13 cellular contexts compared by ENCODE assay signal in genomic region chr13:77509221-77509620, GRCh38. TPM values are rescaled to one million over a fixed set of nuclear protein-coding genes. Genes with fewer than 3 reads are reported as not detected.
DNase-seq lines count a peak whose midpoint lies in the region; ATAC-seq and TF ChIP-seq lines count a peak whose summit lies in the region.
"Had no signal": no experiment of that assay in that cellular context is flagged by ENCODE, and none has a peak within 500 bp of the region (broad histone marks: within the 10 kb centered on the region; RNA-seq: fewer than 3 reads in every experiment).

No MANE protein-coding gene starts in this region.

- no peak for TF ChIP-seq POLR2A in GM18505 (IDR thresholded peaks at IDR 0.05; ENCODE audit: borderline replicate concordance, extremely low read depth, insufficient read depth, insufficient read length)

- H3K9me3 Mint-ChIP-seq in activated naive CD4-positive, alpha-beta T cell treated with anti-CD3 and anti-CD28 coated beads, Interleukin-2, amount 50 U/mL, for 72 hours: no peaks in the 10 kb centered on the region
- H3K9me3 Mint-ChIP-seq in activated T-helper 17 cell treated with anti-CD3 and anti-CD28 coated beads, Interleukin-2, amount 50 U/mL, for 72 hours: no peaks in the 10 kb centered on the region
- H3K9me3 Mint-ChIP-seq in type B pancreatic cell: no peaks in the 10 kb centered on the region

- no peak overlapping the region for H3K4me3 ChIP-seq in foreskin fibroblast (ENCODE audit: low read depth in 1 of 2, low read length in 2 of 2)
- H3K4me3 ChIP-seq: MG63 had no signal

- H3K4me1 Mint-ChIP-seq in activated T-helper 17 cell treated with anti-CD3 and anti-CD28 coated beads, Interleukin-2, amount 50 U/mL, for 72 hours: peaks cover 2% of the 10 kb centered on the region
- H3K4me1 Mint-ChIP-seq in type B pancreatic cell (ENCODE audit: unreplicated experiment): peaks cover 3% of the 10 kb centered on the region

- no peaks in the 10 kb centered on the region for H3K36me3 Mint-ChIP-seq in activated naive CD4-positive, alpha-beta T cell treated with anti-CD3 and anti-CD28 coated beads, Interleukin-2, amount 50 U/mL, for 72 hours
- no peaks in the 10 kb centered on the region for H3K36me3 Mint-ChIP-seq in activated T-helper 17 cell treated with anti-CD3 and anti-CD28 coated beads, Interleukin-2, amount 50 U/mL, for 72 hours (ENCODE audit: low read depth)
- no peaks in the 10 kb centered on the region for H3K36me3 Mint-ChIP-seq in type B pancreatic cell

- DNase-seq in activated naive CD4-positive, alpha-beta T cell treated with anti-CD3 and anti-CD28 coated beads, Interleukin-2, amount 50 U/mL, for 72 hours (ENCODE audit: low spot score in 2 of 2): no peak
- no peak for DNase-seq in activated naive CD4-positive, alpha-beta T cell (lab: John Stamatoyannopoulos, UW)
- peak; percentile 61 to 77 for DNase-seq in foreskin fibroblast
- DNase-seq in type B pancreatic cell (ENCODE audit: extremely low spot score, unreplicated experiment): no peak
- DNase-seq in AG08395 (ENCODE audit: low spot score): no peak
- DNase-seq: activated CD8-positive, alpha-beta memory T cell treated with anti-CD3 and anti-CD28 coated beads for 24 hours; aorta; MG63 had no signal

- no peak overlapping the region for H3K4me3 Mint-ChIP-seq in activated T-helper 17 cell treated with anti-CD3 and anti-CD28 coated beads, Interleukin-2, amount 50 U/mL, for 72 hours
- H3K4me3 Mint-ChIP-seq in type B pancreatic cell: no peak overlapping the region

- ATAC-seq in activated naive CD4-positive, alpha-beta T cell treated with anti-CD3 and anti-CD28 coated beads, Interleukin-2, amount 50 U/mL, for 72 hours: peak; percentile 58 to 74
- ATAC-seq in activated T-helper 17 cell treated with anti-CD3 and anti-CD28 coated beads, Interleukin-2, amount 50 U/mL, for 72 hours (replicated peaks): peak; percentile 42
- ATAC-seq in GM21576 (IDR thresholded peaks at IDR 0.05; ENCODE audit: unreplicated experiment) (no peak), GM18505 (IDR thresholded peaks at IDR 0.05; ENCODE audit: unreplicated experiment) (no peak)
- ATAC-seq: HCT116 had no signal

- TF ChIP-seq CTCF in foreskin fibroblast (IDR thresholded peaks at IDR 0.05; ENCODE audit: low read depth, low read length) (no peak), type B pancreatic cell (conservative IDR thresholded peaks at IDR 0.05) (no peak)

- H3K27ac Mint-ChIP-seq in activated naive CD4-positive, alpha-beta T cell treated with anti-CD3 and anti-CD28 coated beads, Interleukin-2, amount 50 U/mL, for 72 hours: peak overlapping the region in 1 of 2 donors; percentile 68
- peak overlapping the region; percentile 27 for H3K27ac Mint-ChIP-seq in activated T-helper 17 cell treated with anti-CD3 and anti-CD28 coated beads, Interleukin-2, amount 50 U/mL, for 72 hours
- peak overlapping the region; percentile 71 for H3K27ac Mint-ChIP-seq in type B pancreatic cell

- peaks cover 4% of the 10 kb centered on the region for H3K27me3 Mint-ChIP-seq in activated T-helper 17 cell treated with anti-CD3 and anti-CD28 coated beads, Interleukin-2, amount 50 U/mL, for 72 hours
- H3K27me3 Mint-ChIP-seq in type B pancreatic cell: no peaks in the 10 kb centered on the region

RNA-seq across cellular contexts. Expression of gene SCEL, which starts 26.3 kb away (rescaled TPM):
- total RNA-seq in activated naive CD4-positive, alpha-beta T cell treated with anti-CD3 and anti-CD28 coated beads, Interleukin-2, amount 50 U/mL, for 72 hours: not detected
- total RNA-seq in activated T-helper 17 cell treated with anti-CD3 and anti-CD28 coated beads, Interleukin-2, amount 50 U/mL, for 72 hours: not detected
- total RNA-seq in type B pancreatic cell (ENCODE audit: low replicate concordance): 102 and 382 TPM in 2 replicates
- total RNA-seq: aorta, glomerular endothelial cell had no signal

Comparison
In these comparisons a context has a peak if more than half of its experiments do, and no peak if none do; other contexts are left out.
1. ATAC-seq: peak in activated naive CD4-positive, alpha-beta T cell treated with anti-CD3 and anti-CD28 coated beads, Interleukin-2, amount 50 U/mL, for 72 hours (2 of 2) and activated T-helper 17 cell treated with anti-CD3 and anti-CD28 coated beads, Interleukin-2, amount 50 U/mL, for 72 hours (single experiment); none in GM21576 (single experiment) and GM18505 (single experiment).
2. DNase-seq: peak in foreskin fibroblast (2 of 2); none in activated naive CD4-positive, alpha-beta T cell treated with anti-CD3 and anti-CD28 coated beads, Interleukin-2, amount 50 U/mL, for 72 hours (0 of 2), activated naive CD4-positive, alpha-beta T cell (0 of 4), type B pancreatic cell (single experiment) and AG08395 (single experiment).
3. RNA of gene SCEL, which starts 26.3 kb away (total RNA-seq): 102 to 382 TPM in type B pancreatic cell; not detected in activated T-helper 17 cell treated with anti-CD3 and anti-CD28 coated beads, Interleukin-2, amount 50 U/mL, for 72 hours and not detected in activated naive CD4-positive, alpha-beta T cell treated with anti-CD3 and anti-CD28 coated beads, Interleukin-2, amount 50 U/mL, for 72 hours; every median in the first group is over 100 times any median in the second.